17 cellular contexts compared by ENCODE assay signal in genomic region chr3:155608237-155608636, GRCh38.
"Had no signal": no experiment of that assay in that cellular context is flagged by ENCODE, and none has a peak within 500 bp of the region (broad histone marks: within the 10 kb centered on the region; RNA-seq: fewer than 3 reads in every experiment).

No MANE protein-coding gene starts in this region.

- H3K27ac ChIP-seq: foreskin keratinocyte had no signal

- H3K4me3 Mint-ChIP-seq: dendritic cell treated with granulocyte-macrophage colony-stimulating factor and Interleukin-4, amounts not matched to agents 40 ng/mL and 50 ng/mL, for 4 days; mesothelial cell of epicardium; natural killer cell treated with Interleukin-12 subunit alpha and Interleukin-12 subunit beta and Interleukin-15 and Interleukin-18, amount 100 ng/mL, for 72 hours; type B pancreatic cell had no signal

- ATAC-seq: foreskin keratinocyte; left lobe of liver; natural killer cell treated with Interleukin-12 subunit alpha and Interleukin-12 subunit beta and Interleukin-15 and Interleukin-18, amount 100 ng/mL, for 72 hours; right cardiac atrium had no signal

- H3K4me1 ChIP-seq: foreskin keratinocyte had no signal

- H3K27me3 ChIP-seq: foreskin keratinocyte had no signal

- H3K4me3 ChIP-seq: smooth muscle cell had no signal

- H3K36me3 Mint-ChIP-seq: type B pancreatic cell had no signal

- H3K27me3 Mint-ChIP-seq: dendritic cell treated with granulocyte-macrophage colony-stimulating factor and Interleukin-4, amounts not matched to agents 40 ng/mL and 50 ng/mL, for 4 days; type B pancreatic cell had no signal

- FAIRE-seq: colon, endothelial cell of umbilical vein, islet of Langerhans, urothelium cell line had no signal

- H3K27ac Mint-ChIP-seq: dendritic cell treated with granulocyte-macrophage colony-stimulating factor and Interleukin-4, amounts not matched to agents 40 ng/mL and 50 ng/mL, for 4 days; natural killer cell treated with Interleukin-12 subunit alpha and Interleukin-12 subunit beta and Interleukin-15 and Interleukin-18, amount 100 ng/mL, for 72 hours; type B pancreatic cell had no signal

- DNase-seq: cerebellar nuclear complex; erythroblast; foreskin keratinocyte; posterior cingulate gyrus; right cardiac atrium; stimulated activated CD4-positive, alpha-beta T cell treated with anti-CD3 and anti-CD28 coated beads, Interleukin-2, amount 100 ng/mL, for 48 hours; stimulated activated naive CD4-positive, alpha-beta T cell treated with Interleukin-2 at 50 U/mL for 16 hours had no signal

- H3K4me2 ChIP-seq: smooth muscle cell had no signal
